In the genomic region with DNA sequence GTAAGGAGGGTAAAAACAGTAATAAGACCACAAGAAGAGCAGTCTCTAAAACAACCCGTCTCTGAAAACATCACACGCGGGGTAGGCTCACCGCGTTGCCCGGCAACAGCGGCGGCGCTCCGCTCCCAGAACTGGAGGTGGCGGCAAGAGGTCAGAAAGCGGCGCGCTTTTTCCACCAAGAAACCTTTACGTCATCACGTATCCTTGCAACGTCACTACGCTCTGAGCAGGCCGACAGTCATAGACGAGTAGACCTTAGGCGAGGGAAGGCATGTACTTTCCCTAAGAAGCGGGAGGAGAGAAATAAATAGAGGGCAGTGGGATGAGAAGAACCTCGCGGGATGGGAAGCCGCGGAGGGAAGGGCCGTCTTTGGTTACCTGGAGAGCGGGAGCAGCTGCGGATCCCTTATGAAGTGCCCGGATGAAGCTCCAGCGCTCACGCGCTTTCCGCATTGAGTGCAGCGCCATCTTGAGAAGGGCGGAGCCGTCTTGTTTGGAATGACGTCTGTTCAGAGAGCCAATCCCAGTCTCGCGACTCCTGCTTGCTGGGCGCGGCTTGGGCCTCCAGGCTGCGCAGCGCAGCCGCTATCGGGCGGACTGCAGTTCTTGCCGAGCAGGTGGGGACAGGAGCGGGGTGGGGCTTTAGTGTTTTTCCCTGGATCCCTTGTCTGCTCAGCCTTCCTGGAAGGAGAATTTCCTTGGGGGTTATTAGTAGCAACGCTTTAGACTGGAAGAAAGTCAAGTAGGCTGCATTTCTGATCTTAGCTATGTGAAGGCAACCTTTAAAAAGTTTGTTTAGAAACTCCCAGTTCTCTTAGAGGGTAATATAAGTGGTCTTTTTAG, we compare ENCODE assay signal across 8 cellular contexts. TPM values are rescaled to one million over a fixed set of nuclear protein-coding genes. Genes with fewer than 3 reads are reported as not detected.
DNase-seq lines count a peak whose midpoint lies in the region; ATAC-seq and TF ChIP-seq lines count a peak whose summit lies in the region.

A gene (minus strand): TSS at position 477 of the 843 bp plus-strand sequence. CDS start 9 bp downstream, at position 468.

- H3K4ac ChIP-seq in H9 (ENCODE audit: low read depth, low read length): no peak within 1 kb of the TSS; the same call in 1 of the 2 replicates

- H2BK120ac ChIP-seq in H9 (ENCODE audit: low read depth, low read length, poor library complexity, severe bottlenecking): no peak within 1 kb of the TSS

- no peak within 1 kb of the TSS for H4K91ac ChIP-seq in H9 (ENCODE audit: insufficient read length, low read depth, low read length)

- H3K9ac ChIP-seq in ES-I3 (ENCODE audit: low read depth, low read length): peak within 1 kb of the TSS; percentile 67
- H3K9ac ChIP-seq in H9 (ENCODE audit: extremely low read depth, insufficient read length, low read length): peak within 1 kb of the TSS; percentile 90

- H4K8ac ChIP-seq in H9 (replicated peaks; ENCODE audit: insufficient read length, low read depth, low read length): no peak within 1 kb of the TSS

- H3K27me3 Mint-ChIP-seq in H9 (ENCODE audit: low read depth) (no peaks in the 10 kb centered on the region), nephron progenitor cell (ENCODE audit: low read depth, poor library complexity) (peaks cover 3% of the 10 kb centered on the region)
- no peaks in the 10 kb centered on the region for H3K27me3 Mint-ChIP-seq in stimulated activated naive CD8-positive, alpha-beta T cell treated with anti-CD3 and anti-CD28 coated beads, Interleukin-15, amount 100 ng/mL, for 72 hours

- ATAC-seq in stimulated activated naive CD8-positive, alpha-beta T cell treated with anti-CD3 and anti-CD28 coated beads, Interleukin-15, amount 100 ng/mL, for 72 hours: peak; percentile 94

- H3K14ac ChIP-seq in H9 (ENCODE audit: insufficient read depth, low read length): peak within 1 kb of the TSS; percentile 96; the same call in 1 of the 2 replicates

- H3K4me1 Mint-ChIP-seq in H9 (peaks cover 7 to 13% of the 10 kb centered on the region in 2 experiments), nephron progenitor cell (peaks cover 27% of the 10 kb centered on the region)
- H3K4me1 Mint-ChIP-seq in stimulated activated naive CD8-positive, alpha-beta T cell treated with anti-CD3 and anti-CD28 coated beads, Interleukin-15, amount 100 ng/mL, for 72 hours: peaks cover 20% of the 10 kb centered on the region

- no peaks in the 10 kb centered on the region for H3K9me3 Mint-ChIP-seq in H9
- H3K9me3 Mint-ChIP-seq in nephron progenitor cell: peaks cover 5% of the 10 kb centered on the region
- no peaks in the 10 kb centered on the region for H3K9me3 Mint-ChIP-seq in stimulated activated naive CD8-positive, alpha-beta T cell treated with anti-CD3 and anti-CD28 coated beads, Interleukin-15, amount 100 ng/mL, for 72 hours

- H2AK5ac ChIP-seq in H9 (ENCODE audit: insufficient read length, low read length): no peak within 1 kb of the TSS

- no peaks in the 10 kb centered on the region for H4K20me1 ChIP-seq in H9 (ENCODE audit: control insufficient read depth, insufficient read depth, insufficient read length)

- H3K23ac ChIP-seq in H9 (ENCODE audit: insufficient read length, low read depth, low read length): no peak within 1 kb of the TSS

- no CpG with 5 or more reads among the region's 50 CpGs for WGBS in H9 (ENCODE audit: extremely low coverage, insufficient read length, low lambda C conversion rate)

- H3K27ac Mint-ChIP-seq in H9 (no peak within 1 kb of the TSS; a peak in 4 of 7 replicates), nephron progenitor cell (no peak within 1 kb of the TSS)
- no peak within 1 kb of the TSS for H3K27ac Mint-ChIP-seq in stimulated activated naive CD8-positive, alpha-beta T cell treated with anti-CD3 and anti-CD28 coated beads, Interleukin-15, amount 100 ng/mL, for 72 hours

- H3K4me3 Mint-ChIP-seq in H9: no peak within 1 kb of the TSS
- H3K4me3 Mint-ChIP-seq in nephron progenitor cell: no peak within 1 kb of the TSS
- no peak within 1 kb of the TSS for H3K4me3 Mint-ChIP-seq in stimulated activated naive CD8-positive, alpha-beta T cell treated with anti-CD3 and anti-CD28 coated beads, Interleukin-15, amount 100 ng/mL, for 72 hours

- peaks cover 4% of the 10 kb centered on the region for H3K23me2 ChIP-seq in H9 (ENCODE audit: insufficient read length, low read depth, low read length, poor library complexity, severe bottlenecking)

- peak within 1 kb of the TSS; percentile 71 for H2BK12ac ChIP-seq in H9 (ENCODE audit: insufficient read length, low read depth, low read length)

- H3K27me3 ChIP-seq in H9 (ENCODE audit: insufficient read depth, low read length): no peaks in the 10 kb centered on the region

- no peak within 1 kb of the TSS for H2BK20ac ChIP-seq in H9 (ENCODE audit: low read depth, low read length, poor library complexity, severe bottlenecking)

- no peaks in the 10 kb centered on the region; a peak in 1 of 7 replicates for H3K36me3 Mint-ChIP-seq in H9 (ENCODE audit: insufficient read depth in 1 of 3, low read depth in 3 of 3)
- peaks cover 16% of the 10 kb centered on the region for H3K36me3 Mint-ChIP-seq in nephron progenitor cell (ENCODE audit: low read depth)

- peak within 1 kb of the TSS; percentile 98 for H3K18ac ChIP-seq in H9 (ENCODE audit: insufficient read length, low read depth, low read length)

- TF ChIP-seq CTCF in H9 (conservative IDR thresholded peaks at IDR 0.05): no peak
- TF ChIP-seq CTCF in nephron progenitor cell (IDR thresholded peaks at IDR 0.05): no peak

- H3K27ac ChIP-seq in H9 (ENCODE audit: insufficient read length, low read depth, low read length): peak within 1 kb of the TSS; percentile 71

- no peaks in the 10 kb centered on the region for H3K79me1 ChIP-seq in H9 (ENCODE audit: insufficient read depth, low read depth, low read length, poor library complexity, severe bottlenecking)

- peak within 1 kb of the TSS; percentile 74 for H4K5ac ChIP-seq in H9 (ENCODE audit: insufficient read length, low read depth, low read length)

- H3K4me1 ChIP-seq in ES-I3 (ENCODE audit: insufficient read depth, low read length) (peaks cover 11% of the 10 kb centered on the region), H9 (ENCODE audit: insufficient read depth, low read length) (peaks cover 3% of the 10 kb centered on the region; the same call in 1 of the 2 replicates)

- H3K79me2 ChIP-seq in H9 (ENCODE audit: insufficient read depth, low read length): no peaks in the 10 kb centered on the region

- no peak within 1 kb of the TSS for H2BK15ac ChIP-seq in H9 (ENCODE audit: low read depth, low read length)

- H3K4me2 ChIP-seq in H9 (ENCODE audit: insufficient read depth, insufficient read length, low read length): peak within 1 kb of the TSS; percentile 88

- peak; percentile 78 for TF ChIP-seq POLR2A in Raji (IDR thresholded peaks at IDR 0.05; ENCODE audit: insufficient read depth, low read depth, low read length)

- no peaks in the 10 kb centered on the region for H3K36me3 ChIP-seq in ES-I3 (ENCODE audit: insufficient read depth, low read length)

- peak; percentile 98 for DNase-seq in H9
- DNase-seq in M059J (ENCODE audit: low read depth): peak; percentile 97
- DNase-seq in activated T-helper 9 cell treated with anti-CD3 and anti-CD28 coated beads, Interleukin-2, amount 50 U/mL, for 16 hours (ENCODE audit: low read depth): peak; percentile 87
- DNase-seq in fibroblast of the conjunctiva (ENCODE audit: low read depth): peak; percentile 97
- DNase-seq in nephron progenitor cell: peak; percentile 88
- DNase-seq in stimulated activated naive CD8-positive, alpha-beta T cell treated with anti-CD3 and anti-CD28 coated beads, Interleukin-15, amount 100 ng/mL, for 72 hours: peak; percentile 93 to 95

- no peak within 1 kb of the TSS for H3K56ac ChIP-seq in H9 (ENCODE audit: insufficient read length, low read depth, low read length)

- H2AFZ ChIP-seq in H9 (ENCODE audit: low read length): peak within 1 kb of the TSS; percentile 79

- no peaks in the 10 kb centered on the region for H3K9me3 ChIP-seq in ES-I3 (ENCODE audit: control insufficient read depth, insufficient read depth, low read length)
- H3K9me3 ChIP-seq in H9 (ENCODE audit: control insufficient read depth, low read depth, low read length): no peaks in the 10 kb centered on the region

- peak within 1 kb of the TSS; percentile 63 for H3T11ph ChIP-seq in H9 (ENCODE audit: low read length)

- peak within 1 kb of the TSS; percentile 70 for H2BK5ac ChIP-seq in H9 (ENCODE audit: insufficient read length, low read length)

RNA-seq across cellular contexts. Expression of the gene that starts here (rescaled TPM):
- 8.2 and 9.7 TPM in 2 replicates for total RNA-seq in H9 (2021)
- total RNA-seq in M059J (2014; rRNA removed; shearing (Covaris generic)): 9.7 and 12.9 TPM in 2 replicates

Comparison
In these comparisons a context has a peak if more than half of its experiments do, and no peak if none do; other contexts are left out.
1. Peak in every context shown above with its lines: DNase-seq, ATAC-seq and H3K27ac ChIP-seq.